Comparison of ENCODE assay signal across 8 cellular contexts in genomic region chr7:50449881-50450690, GRCh38. TPM values are rescaled to one million over a fixed set of nuclear protein-coding genes. Genes with fewer than 3 reads are reported as not detected.
DNase-seq lines count a peak whose midpoint lies in the region; ATAC-seq and TF ChIP-seq lines count a peak whose summit lies in the region.

TSS of gene FIGNL1 (minus strand) at chr7:50450350. CDS start at chr7:50447287, 3,063 bp downstream.

- no peaks in the 10 kb centered on the region for H3K9me3 ChIP-seq in left lung

- POLR2A ChIA-PET in BJ (lab: Charles Lee): no interaction called here
- POLR2A ChIA-PET in activated CD4-positive, alpha-beta T cell treated with anti-CD3 and anti-CD28 coated beads, Interleukin-2, amount 10 ng/mL, durations not matched to agents 7 days and 5 days (lab: Charles Lee): no interaction called here

- ATAC-seq in HG03432 (IDR thresholded peaks at IDR 0.05; ENCODE audit: unreplicated experiment): peak; percentile 87
- peak; percentile 96 for ATAC-seq in left lung

- H3K36me3 Mint-ChIP-seq in activated CD4-positive, alpha-beta T cell treated with anti-CD3 and anti-CD28 coated beads, Interleukin-2, amount 10 ng/mL, durations not matched to agents 7 days and 5 days (ENCODE audit: low read depth): peaks cover 19% of the 10 kb centered on the region

- CTCF ChIA-PET in BJ (lab: Yijun Ruan, JAX): no interaction called here
- CTCF ChIA-PET in activated CD4-positive, alpha-beta T cell treated with anti-CD3 and anti-CD28 coated beads, Interleukin-2, amount 10 ng/mL, durations not matched to agents 7 days and 5 days (lab: Charles Lee): interaction anchor here (0.9 kb wide), 2 partner anchors 32 to 306 kb away, joined by 3 to 4 read pairs; no protein-coding TSS in a partner anchor

- H3K4me1 ChIP-seq in left lung: peaks cover 0 to 13% of the 10 kb centered on the region in 2 donors

- H3K36me3 ChIP-seq in BJ (ENCODE audit: control insufficient read depth, insufficient read depth, low read length): peaks cover 2% of the 10 kb centered on the region
- peaks cover 0 to 18% of the 10 kb centered on the region in 2 donors for H3K36me3 ChIP-seq in left lung

- intact Hi-C loops in left lung (cut with DNase I): no loop called here

- no peaks in the 10 kb centered on the region for H3K9me3 Mint-ChIP-seq in activated CD4-positive, alpha-beta T cell treated with anti-CD3 and anti-CD28 coated beads, Interleukin-2, amount 10 ng/mL, durations not matched to agents 7 days and 5 days

- peak within 1 kb of the TSS; percentile 96 for H3K27ac Mint-ChIP-seq in activated CD4-positive, alpha-beta T cell treated with anti-CD3 and anti-CD28 coated beads, Interleukin-2, amount 10 ng/mL, durations not matched to agents 7 days and 5 days

- peaks cover 8% of the 10 kb centered on the region for H3K27me3 Mint-ChIP-seq in activated CD4-positive, alpha-beta T cell treated with anti-CD3 and anti-CD28 coated beads, Interleukin-2, amount 10 ng/mL, durations not matched to agents 7 days and 5 days

- peak within 1 kb of the TSS; percentile 71 to 77 for H3K27ac ChIP-seq in left lung

- H3K27me3 ChIP-seq in BJ (ENCODE audit: control insufficient read depth, insufficient read depth, low read length): peaks cover 3% of the 10 kb centered on the region; the same call in 1 of the 2 replicates
- no peaks in the 10 kb centered on the region for H3K27me3 ChIP-seq in left lung

- H3K4me3 Mint-ChIP-seq in activated CD4-positive, alpha-beta T cell treated with anti-CD3 and anti-CD28 coated beads, Interleukin-2, amount 10 ng/mL, durations not matched to agents 7 days and 5 days: peak within 1 kb of the TSS; percentile 92

- DNase-seq in BJ (ENCODE audit: low read depth): no peak
- peak; percentile 73 for DNase-seq in GM19238 (ENCODE audit: insufficient read length, low spot score)
- peak; percentile 33 for DNase-seq in NCI-H460 (ENCODE audit: extremely low read depth, low read depth)
- peak; percentile 83 for DNase-seq in activated CD4-positive, alpha-beta T cell treated with anti-CD3 and anti-CD28 coated beads, Interleukin-2, amount 10 ng/mL, durations not matched to agents 7 days and 5 days
- peak; percentile 40 for DNase-seq in dedifferentiated amniotic fluid mesenchymal stem cell (ENCODE audit: extremely low spot score)
- peak; percentile 83 to 95 for DNase-seq in left lung
- DNase-seq in stimulated activated CD4-positive, alpha-beta T cell treated with anti-CD3 and anti-CD28 coated beads, Interleukin-2, amount 100 ng/mL, for 48 hours: peak; percentile 73 to 80

- TF ChIP-seq CTCF in BJ (IDR thresholded peaks at IDR 0.05; ENCODE audit: insufficient read depth, low read depth, low read length) (no peak), left lung (IDR thresholded peaks at IDR 0.05) (no peak)

- H3K4me3 ChIP-seq in BJ (ENCODE audit: low read depth, low read length) (peak within 1 kb of the TSS; percentile 80), left lung (peak within 1 kb of the TSS; percentile 70 to 86)

- H3K4me1 Mint-ChIP-seq in activated CD4-positive, alpha-beta T cell treated with anti-CD3 and anti-CD28 coated beads, Interleukin-2, amount 10 ng/mL, durations not matched to agents 7 days and 5 days: peaks cover 50% of the 10 kb centered on the region

RNA-seq across cellular contexts. Expression of gene FIGNL1, which starts in this region (rescaled TPM):
- 8.3 and 11.1 TPM in 2 replicates for polyA plus RNA-seq in BJ (2011; rRNA removed)
- 7.8 TPM in 2 replicates for polyA minus RNA-seq in BJ (2011; rRNA and poly(A)+ RNA removed)
- 4.6 and 4.7 TPM in 2 replicates for total RNA-seq in NCI-H460 (2014; rRNA removed; shearing (Covaris generic))
- polyA plus RNA-seq in NCI-H460 (2014; cell fraction: nucleus; rRNA removed): 5.5 and 16.4 TPM in 2 replicates
- 10 to 100 TPM; 34.8 to 37.4 TPM for total RNA-seq in activated CD4-positive, alpha-beta T cell treated with anti-CD3 and anti-CD28 coated beads, Interleukin-2, amount 10 ng/mL, durations not matched to agents 7 days and 5 days
- 10 to 100 TPM; 12.0 to 13.5 TPM for total RNA-seq in left lung
